Comparison of ENCODE assay signal across 1 cellular context in genomic region chr18:46917108-46917807, GRCh38.
TF ChIP-seq lines count a peak whose summit lies in the region.

Gene KATNAL2, plus strand, starts transcription at chr18:46917602. Its CDS starts 29,271 bp downstream, at chr18:46946873.
Gene PIAS2, minus strand, starts transcription at chr18:46917507. Its CDS starts 162 bp downstream, at chr18:46917345.

TF ChIP-seq in HEK293, 187 proteins besides CTCF, POLR2A, EP300 and RAD21 (continued from another document):
- TF ChIP-seq ZNF513 (tag by site-specific recombination; IDR thresholded peaks at IDR 0.05): peak; percentile 35; the same call in 1 of the 2 replicates
- no peak for TF ChIP-seq WT1 (tag by site-specific recombination; IDR thresholded peaks at IDR 0.05)
- TF ChIP-seq YY1 (tag by site-specific recombination; IDR thresholded peaks at IDR 0.05): peak; percentile 63; the same call in 1 of the 2 replicates
- TF ChIP-seq ZNF596 (tag by site-specific recombination; IDR thresholded peaks at IDR 0.05): 0 out of 2 replicates have a peak, but pooled peaks have one; percentile 2
- no peak for TF ChIP-seq ZNF2 (tag by site-specific recombination; IDR thresholded peaks at IDR 0.05)
- 0 out of 2 replicates have a peak, but pooled peaks have one; percentile 21 for TF ChIP-seq ZBTB11 (tag by site-specific recombination; conservative IDR thresholded peaks at IDR 0.05; ENCODE audit: low read depth)
- 0 out of 2 replicates have a peak, but pooled peaks have one; percentile 32 for TF ChIP-seq OVOL3 (tag by site-specific recombination; IDR thresholded peaks at IDR 0.05)
- TF ChIP-seq PBX3 (CRISPR knock-in tag; IDR thresholded peaks at IDR 0.05): peak; percentile 79
- no peak for TF ChIP-seq ZBTB49 (tag by site-specific recombination; IDR thresholded peaks at IDR 0.05; ENCODE audit: low read depth)
